ENCODE assay signal across 1 cellular context in genomic region chr11:126123686-126124085, GRCh38.
TF ChIP-seq lines count a peak whose summit lies in the region.

No MANE protein-coding gene starts in this region.

TF ChIP-seq in SK-N-SH, 30 proteins besides CTCF, POLR2A, EP300 and RAD21 (continued from another document):
- TF ChIP-seq USF1 (IDR thresholded peaks at IDR 0.05; ENCODE audit: borderline replicate concordance, low read depth) (no peak), TCF12 (IDR thresholded peaks at IDR 0.05) (no peak), IRF3 (IDR thresholded peaks at IDR 0.05; ENCODE audit: low read depth, low read length) (no peak), NFIC (IDR thresholded peaks at IDR 0.05; ENCODE audit: borderline replicate concordance) (no peak), GABPA (IDR thresholded peaks at IDR 0.05; ENCODE audit: low read depth) (no peak), POLR2AphosphoS5 (IDR thresholded peaks at IDR 0.05; ENCODE audit: low read depth, low read length) (no peak), FOXJ3 (CRISPR knock-in tag; IDR thresholded peaks at IDR 0.05) (no peak), MAX (IDR thresholded peaks at IDR 0.05; ENCODE audit: low read depth) (no peak), PBX3 (IDR thresholded peaks at IDR 0.05) (no peak), TAF1 (IDR thresholded peaks at IDR 0.05; ENCODE audit: borderline replicate concordance, low read depth, low read length) (no peak), SIN3A (IDR thresholded peaks at IDR 0.05; ENCODE audit: borderline replicate concordance, low read depth, low read length) (no peak), MEF2A (IDR thresholded peaks at IDR 0.05; ENCODE audit: borderline replicate concordance, low read depth) (no peak), RCOR1 (IDR thresholded peaks at IDR 0.05; ENCODE audit: low read length) (no peak), FOSL2 (IDR thresholded peaks at IDR 0.05; ENCODE audit: borderline replicate concordance, low read depth) (no peak), USF2 (IDR thresholded peaks at IDR 0.05; ENCODE audit: borderline replicate concordance, low read depth, low read length) (no peak), REST (IDR thresholded peaks at IDR 0.05; ENCODE audit: low read depth, low read length) (no peak), ELF1 (IDR thresholded peaks at IDR 0.05) (no peak), GATA2 (CRISPR knock-in tag; IDR thresholded peaks at IDR 0.05) (no peak), TEAD4 (IDR thresholded peaks at IDR 0.05; ENCODE audit: borderline replicate concordance, insufficient read depth) (no peak)
TF ChIP-seq in SK-N-SH: peak in this region for 0.
